9 cellular contexts compared by ENCODE assay signal in genomic region chr6:85866373-85866740, GRCh38.
DNase-seq lines count a peak whose midpoint lies in the region; ATAC-seq and TF ChIP-seq lines count a peak whose summit lies in the region.
"Had no signal": no experiment of that assay in that cellular context is flagged by ENCODE, and none has a peak within 500 bp of the region (broad histone marks: within the 10 kb centered on the region; RNA-seq: fewer than 3 reads in every experiment).

No MANE protein-coding gene starts in this region.

- H3K9me2 ChIP-seq in Karpas-422 (replicated peaks; ENCODE audit: insufficient read depth, low read length): no peaks in the 10 kb centered on the region

- peak; percentile 38 for ATAC-seq in lung (ENCODE audit: insufficient read depth, low FRiP score)

- TF ChIP-seq CTCF in breast epithelium (IDR thresholded peaks at IDR 0.05) (no peak), lung (IDR thresholded peaks at IDR 0.05; ENCODE audit: control extremely low read depth, extremely low read depth) (no peak), transverse colon (IDR thresholded peaks at IDR 0.05) (no peak)

- no peak for TF ChIP-seq POLR2A in breast epithelium (IDR thresholded peaks at IDR 0.05)
- no peak for TF ChIP-seq POLR2A in transverse colon (IDR thresholded peaks at IDR 0.05)

- H3K4me2 ChIP-seq in Karpas-422 (ENCODE audit: low read depth, low read length, poor library complexity, severe bottlenecking): peak overlapping the region; percentile 66

- H3K4me3 ChIP-seq in Karpas-422 (ENCODE audit: low read length): peak overlapping the region; percentile 50
- peak overlapping the region; percentile 38 to 59 (median 45) for H3K4me3 ChIP-seq in breast epithelium
- H3K4me3 ChIP-seq in lung: peak overlapping the region; percentile 10
- H3K4me3 ChIP-seq in transverse colon: peak overlapping the region in 3 of 4 donors; percentile 26 to 53 (median 27)

- H4K20me1 ChIP-seq in Karpas-422 (ENCODE audit: insufficient read depth, low read depth, low read length): no peaks in the 10 kb centered on the region

- intact Hi-C loops in breast epithelium (cut with DNase I; ENCODE audit: low total_unique reads) (no loop called here), transverse colon (cut with DNase I; ENCODE audit: low total_unique reads) (no loop called here)

- DNase-seq in Karpas-422 (peak; percentile 37), breast epithelium (ENCODE audit: low spot score in 2 of 2) (no peak), lung (ENCODE audit: low spot score) (no peak), transverse colon (no peak), NCI-H82 treated with DMSO at 0.1 percent for 48 hours (lab: John Stamatoyannopoulos, UW; ENCODE audit: unreplicated experiment) (no peak), NK-92 (lab: John Stamatoyannopoulos, UW; ENCODE audit: unreplicated experiment) (no peak), NCI-H226 (no peak)
- DNase-seq: activated naive CD8-positive, alpha-beta T cell treated with anti-CD3 and anti-CD28 coated beads for 36 hours; NCI-H2227 treated with DMSO at 0.1 percent for 48 hours had no signal

- H3K27ac ChIP-seq in Karpas-422 (ENCODE audit: low read length) (no peak overlapping the region), breast epithelium (no peak overlapping the region), lung (ENCODE audit: low read depth in 1 of 2, low read length in 1 of 2) (no peak overlapping the region), transverse colon (peak overlapping the region; percentile 52 to 69 (median 57))

- in situ Hi-C loops in transverse colon (cut with MboI; ENCODE audit: low pct_ligation_motif_present in 1 of 4, low pct_unique_long_range_greater_than_20kb in 1 of 4, low sequenced_read_pairs in 3 of 4): no loop called here

- TF ChIP-seq EP300 in transverse colon (IDR thresholded peaks at IDR 0.05; ENCODE audit: low read depth): no peak

- H3K36me3 ChIP-seq in Karpas-422 (ENCODE audit: insufficient read depth, low read length): no peaks in the 10 kb centered on the region
- H3K36me3 ChIP-seq in breast epithelium: no peaks in the 10 kb centered on the region
- H3K36me3 ChIP-seq in lung (ENCODE audit: control insufficient read depth in 2 of 2, insufficient read depth in 2 of 2, low read length in 2 of 2): no peaks in the 10 kb centered on the region
- no peaks in the 10 kb centered on the region for H3K36me3 ChIP-seq in transverse colon

- H3K4me1 ChIP-seq in Karpas-422 (ENCODE audit: low read length) (peaks cover 27% of the 10 kb centered on the region), breast epithelium (no peaks in the 10 kb centered on the region), lung (ENCODE audit: control insufficient read depth in 2 of 2, insufficient read depth in 2 of 2, low read length in 2 of 2) (peaks cover 0 to 4% of the 10 kb centered on the region in 2 donors), transverse colon (peaks cover 4 to 26% (median 14%) of the 10 kb centered on the region in 4 donors)

- H2AFZ ChIP-seq in Karpas-422 (ENCODE audit: low read length): no peak overlapping the region

- 47 to 68% methylated on average over 5 of the region's 5 CpGs for WGBS in lung, 2 donors
- WGBS in transverse colon (ENCODE audit: low coverage in 1 of 2), 2 donors: 40 to 55% methylated on average over 2 to 5 of the region's 5 CpGs

- H3K9me3 ChIP-seq in Karpas-422 (ENCODE audit: low read length): no peaks in the 10 kb centered on the region
- H3K9me3 ChIP-seq in breast epithelium: no peaks in the 10 kb centered on the region
- H3K9me3 ChIP-seq in lung (ENCODE audit: control insufficient read depth in 2 of 2, insufficient read depth in 1 of 2, low read length in 1 of 2): no peaks in the 10 kb centered on the region
- H3K9me3 ChIP-seq in transverse colon: no peaks in the 10 kb centered on the region

- H3K79me2 ChIP-seq in Karpas-422 (ENCODE audit: low read length): no peaks in the 10 kb centered on the region

- H3K27me3 ChIP-seq in Karpas-422 (ENCODE audit: low read length) (no peaks in the 10 kb centered on the region), breast epithelium (no peaks in the 10 kb centered on the region), lung (ENCODE audit: control insufficient read depth, insufficient read depth) (no peaks in the 10 kb centered on the region), transverse colon (no peaks in the 10 kb centered on the region)

- peak overlapping the region; percentile 31; the same call in 1 of the 2 replicates for H3K9ac ChIP-seq in Karpas-422 (ENCODE audit: low read length)

Comparison
In these comparisons a context has a peak if more than half of its experiments do, and no peak if none do; other contexts are left out.
1. H3K27ac ChIP-seq: peak in transverse colon (4 of 4); none in Karpas-422 (single experiment), breast epithelium (0 of 2) and lung (0 of 2).
2. Peak in every context shown above with its lines, with median percentiles within 50 percentile points of each other: H3K4me3 ChIP-seq.